ENCODE assay signal across 29 cellular contexts in genomic region chr17:27855454-27855853, GRCh38. TPM values are rescaled to one million over a fixed set of nuclear protein-coding genes. Genes with fewer than 3 reads are reported as not detected.
"Had no signal": no experiment of that assay in that cellular context is flagged by ENCODE, and none has a peak within 500 bp of the region (broad histone marks: within the 10 kb centered on the region; RNA-seq: fewer than 3 reads in every experiment).

No MANE protein-coding gene starts in this region.

- H2AFZ ChIP-seq: neural progenitor cell had no signal

- H3K4me2 ChIP-seq: neural progenitor cell, smooth muscle cell had no signal

- H3K4me1 Mint-ChIP-seq: naive B cell; nephron progenitor cell; stimulated activated memory B cell treated with anti-CD40 and anti-IgM and Interleukin-4, amounts not matched to agents 10 μg/mL and 1 μg/mL and 100 μg/mL, for 72 hours had no signal

- H3K27ac Mint-ChIP-seq: naive B cell; natural killer cell; nephron progenitor cell; neural progenitor cell; progenitor cell of endocrine pancreas; stimulated activated memory B cell treated with anti-CD40 and anti-IgM and Interleukin-4, amounts not matched to agents 10 μg/mL and 1 μg/mL and 100 μg/mL, for 72 hours; stimulated activated naive CD8-positive, alpha-beta T cell treated with anti-CD3 and anti-CD28 coated beads, Interleukin-15, Interleukin-2, amounts not matched to agents 100 ng/mL and 50 ng/mL, for 24 hours had no signal

- DNase-seq: hippocampal formation; kidney glomerular epithelial cell; left cardiac atrium; left lung; lower lobe of right lung; mammary epithelial cell; mesenchymal stem cell; naive B cell; natural killer cell; nephron progenitor cell; ovary; right lobe of liver; stimulated activated CD4-positive, alpha-beta T cell treated with anti-CD3 and anti-CD28 coated beads, Interleukin-1b, Interleukin-23, amount 100 ng/mL, for 48 hours; stimulated activated CD4-positive, alpha-beta T cell treated with anti-CD3 and anti-CD28 coated beads, Interleukin-2, amount 100 ng/mL, for 48 hours; stimulated activated CD4-positive, alpha-beta T cell treated with anti-CD3 and anti-CD28 coated beads, Interleukin-4, amount 100 ng/mL, for 4 hours; stimulated activated CD8-positive, alpha-beta memory T cell treated with anti-CD3 and anti-CD28 coated beads, Interleukin-4, amount 100 ng/mL, for 48 hours; substantia nigra; trophoblast cell; upper lobe of right lung had no signal

- H3K9me3 Mint-ChIP-seq: natural killer cell; nephron progenitor cell; stimulated activated naive CD8-positive, alpha-beta T cell treated with anti-CD3 and anti-CD28 coated beads, Interleukin-15, Interleukin-2, amounts not matched to agents 100 ng/mL and 50 ng/mL, for 24 hours had no signal

- H3K27me3 Mint-ChIP-seq: progenitor cell of endocrine pancreas had no signal

- H3K9me3 ChIP-seq: left lung, lower lobe of right lung, ovary, right atrium auricular region, right lobe of liver, upper lobe of right lung had no signal

- H3K36me3 ChIP-seq: left lung, lower lobe of right lung, neural progenitor cell, ovary, right atrium auricular region, right lobe of liver, upper lobe of right lung had no signal

- H3K4me1 ChIP-seq: left lung, lower lobe of right lung, right atrium auricular region, right lobe of liver, upper lobe of right lung had no signal

- H3K27ac ChIP-seq: left lung, lower lobe of right lung, neural progenitor cell, ovary, right atrium auricular region, right lobe of liver, upper lobe of right lung had no signal

- H3K27me3 ChIP-seq: left lung, neural progenitor cell, ovary, right atrium auricular region, right lobe of liver, upper lobe of right lung had no signal

- FAIRE-seq: keratinocyte, urothelium cell line had no signal

- H3K4me3 Mint-ChIP-seq: naive B cell; natural killer cell; nephron progenitor cell; neural progenitor cell; stimulated activated memory B cell treated with anti-CD40 and anti-IgM and Interleukin-4, amounts not matched to agents 10 μg/mL and 1 μg/mL and 100 μg/mL, for 72 hours; stimulated activated naive CD8-positive, alpha-beta T cell treated with anti-CD3 and anti-CD28 coated beads, Interleukin-15, Interleukin-2, amounts not matched to agents 100 ng/mL and 50 ng/mL, for 24 hours had no signal

- H3K4me3 ChIP-seq: left lung, lower lobe of right lung, neural progenitor cell, ovary, right atrium auricular region, right lobe of liver, smooth muscle cell, upper lobe of right lung had no signal

- H3K36me3 Mint-ChIP-seq: natural killer cell; neural progenitor cell; stimulated activated memory B cell treated with anti-CD40 and anti-IgM and Interleukin-4, amounts not matched to agents 10 μg/mL and 1 μg/mL and 100 μg/mL, for 72 hours had no signal

- H3K9ac ChIP-seq: neural progenitor cell had no signal

- ATAC-seq: left cardiac atrium; left lung; lower lobe of right lung; natural killer cell; right lobe of liver; stimulated activated memory B cell treated with anti-CD40 and anti-IgM and Interleukin-4, amounts not matched to agents 10 μg/mL and 1 μg/mL and 100 μg/mL, for 72 hours; upper lobe of right lung had no signal

RNA-seq across cellular contexts. Expression of gene NOS2, which starts 55.1 kb away (rescaled TPM):
- total RNA-seq: mammary epithelial cell, pulmonary artery endothelial cell, renal cortical epithelial cell, smooth muscle cell had no signal
- polyA plus RNA-seq: keratinocyte, mammary epithelial cell had no signal
